Comparison of ENCODE assay signal across 1 cellular context in the genomic region with DNA sequence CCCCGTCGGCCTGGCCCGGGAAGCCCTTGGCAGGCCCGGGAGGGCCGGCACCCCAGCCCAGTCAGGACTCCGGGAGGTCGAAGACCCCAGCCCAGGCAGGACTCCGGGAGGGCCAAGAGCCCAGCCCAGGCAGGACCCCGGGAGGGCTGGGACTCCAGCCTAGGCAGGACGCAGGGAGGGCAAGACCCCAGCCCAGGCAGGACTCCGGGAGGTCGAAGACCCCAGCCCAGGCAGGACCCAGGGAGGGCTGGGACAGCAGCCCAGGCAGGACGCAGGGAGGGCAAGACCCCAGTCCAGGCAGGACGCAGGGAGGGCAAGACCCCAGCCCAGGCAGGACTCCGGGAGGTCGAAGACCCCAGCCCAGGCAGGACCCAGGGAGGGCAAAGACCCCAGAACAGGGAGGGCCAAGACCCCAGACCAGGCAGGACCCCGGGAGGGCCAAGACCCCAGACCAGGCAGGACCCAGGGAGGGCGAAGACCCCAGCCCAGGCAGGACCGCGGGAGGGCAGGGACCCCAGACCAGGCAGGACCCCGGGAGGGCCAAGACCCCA.
TF ChIP-seq lines count a peak whose summit lies in the region.

No MANE protein-coding gene starts in this region.

TF ChIP-seq in HCT116, 20 proteins besides CTCF, POLR2A, EP300 and RAD21:
- TF ChIP-seq ZFX (IDR thresholded peaks at IDR 0.05): peak; percentile 52; the same call in 1 of the 2 replicates
